8 cellular contexts compared by ENCODE assay signal in the genomic region with DNA sequence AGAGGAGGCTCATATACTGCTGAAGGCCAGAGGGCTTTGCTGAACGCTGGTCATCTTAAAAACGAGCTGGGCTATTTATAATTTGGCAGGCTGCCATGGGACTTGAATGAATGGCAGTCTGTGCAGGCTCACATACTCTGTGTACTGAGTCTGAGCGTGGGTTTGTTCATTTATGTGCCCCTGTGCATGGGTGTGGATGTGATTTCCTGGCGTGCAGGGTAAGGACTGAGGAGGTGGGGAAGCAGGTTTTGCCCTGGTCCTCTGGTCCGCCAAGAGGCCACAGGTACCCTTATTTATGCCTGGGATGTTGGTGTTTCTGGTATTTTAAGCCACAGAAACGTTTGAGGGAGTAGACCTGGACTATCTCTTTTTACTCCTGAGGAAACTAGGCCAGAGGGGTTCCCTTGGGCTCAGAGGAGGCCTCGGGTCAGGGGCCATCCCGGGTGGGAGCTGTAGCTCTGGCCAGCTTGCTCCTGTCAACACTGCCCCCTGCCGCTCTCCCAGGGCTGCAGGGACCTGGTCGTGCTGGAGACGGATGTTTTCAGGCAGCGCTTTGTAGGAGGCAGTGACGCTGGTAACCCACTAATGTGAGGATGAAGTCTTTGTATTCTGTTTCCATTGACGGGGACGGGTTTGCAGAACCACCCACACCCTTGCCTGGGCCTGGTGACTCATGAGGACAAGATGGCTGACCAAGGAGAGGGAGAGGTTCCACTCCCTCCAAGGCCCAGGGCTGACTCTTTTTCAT.
DNase-seq lines count a peak whose midpoint lies in the region; ATAC-seq and TF ChIP-seq lines count a peak whose summit lies in the region.

No MANE protein-coding gene starts in this region.

- peaks cover 0 to 3% of the 10 kb centered on the region in 2 donors for H3K9me3 Mint-ChIP-seq in activated naive CD4-positive, alpha-beta T cell treated with anti-CD3 and anti-CD28 coated beads, Interleukin-2, amount 50 U/mL, for 72 hours

- H3K9ac ChIP-seq in parathyroid adenoma = no peak overlapping the region

- H3K36me3 ChIP-seq in SJSA1 (peaks cover 9% of the 10 kb centered on the region; the same call in 1 of the 2 replicates), parathyroid adenoma (ENCODE audit: control insufficient read depth, insufficient read depth, low read length) (no peaks in the 10 kb centered on the region), thymus (ENCODE audit: control insufficient read depth, insufficient read depth) (peaks cover 5% of the 10 kb centered on the region)

- peak; percentile 36 for ATAC-seq in HG03520 (IDR thresholded peaks at IDR 0.05; ENCODE audit: unreplicated experiment)
- ATAC-seq in activated naive CD4-positive, alpha-beta T cell treated with anti-CD3 and anti-CD28 coated beads, Interleukin-2, amount 50 U/mL, for 72 hours = peak; percentile 92 to 94

- H3K27me3 ChIP-seq in SJSA1 (replicated peaks) (no peaks in the 10 kb centered on the region), parathyroid adenoma (ENCODE audit: control insufficient read depth, insufficient read depth, low read length) (no peaks in the 10 kb centered on the region), thymus (ENCODE audit: control insufficient read depth, insufficient read depth) (no peaks in the 10 kb centered on the region)

- H3K4me1 ChIP-seq in SJSA1 (replicated peaks) = peaks cover 56% of the 10 kb centered on the region
- H3K4me1 ChIP-seq in parathyroid adenoma = peaks cover 49% of the 10 kb centered on the region
- H3K4me1 ChIP-seq in thymus (ENCODE audit: control insufficient read depth, insufficient read depth, low read length) = peaks cover 90% of the 10 kb centered on the region

- DNase-seq in GM10266 (ENCODE audit: extremely low spot score) = peak; percentile 73
- DNase-seq in SJSA1 (ENCODE audit: low read depth in 1 of 2, low spot score in 2 of 2) = peak; percentile 89 to 94
- DNase-seq in activated naive CD4-positive, alpha-beta T cell treated with anti-CD3 and anti-CD28 coated beads, Interleukin-2, amount 50 U/mL, for 72 hours (ENCODE audit: low spot score in 2 of 2) = peak; percentile 80 to 92
- DNase-seq in germinal center (ENCODE audit: low spot score) = peak; percentile 27
- no peak for DNase-seq in Kasumi-1 (lab: John Stamatoyannopoulos, UW)

- H3K4me3 ChIP-seq in SJSA1 (no peak overlapping the region), parathyroid adenoma (ENCODE audit: low read depth, low read length) (no peak overlapping the region), thymus (ENCODE audit: low read length) (no peak overlapping the region)

- H3K36me3 Mint-ChIP-seq in activated naive CD4-positive, alpha-beta T cell treated with anti-CD3 and anti-CD28 coated beads, Interleukin-2, amount 50 U/mL, for 72 hours = peaks cover 12 to 18% of the 10 kb centered on the region in 2 donors

- no peak overlapping the region for H2AFZ ChIP-seq in parathyroid adenoma

- H3K9me3 ChIP-seq in SJSA1 (replicated peaks) (no peaks in the 10 kb centered on the region), parathyroid adenoma (ENCODE audit: control insufficient read depth, low read length) (no peaks in the 10 kb centered on the region), thymus (ENCODE audit: control insufficient read depth) (peaks cover 1% of the 10 kb centered on the region)

- 24% methylated on average over 15 of the region's 15 CpGs for WGBS in thymus

- peaks cover 87% of the 10 kb centered on the region for H3K79me2 ChIP-seq in parathyroid adenoma

- H3K27ac ChIP-seq in SJSA1 = peak overlapping the region; percentile 76
- H3K27ac ChIP-seq in parathyroid adenoma = peak overlapping the region; percentile 48
- H3K27ac ChIP-seq in thymus (ENCODE audit: low read depth) = peak overlapping the region; percentile 93

- peak; percentile 59 for TF ChIP-seq CTCF in GM10266 (IDR thresholded peaks at IDR 0.05; ENCODE audit: control insufficient read depth, insufficient read depth, low read depth, missing control alignments)
- no peak for TF ChIP-seq CTCF in parathyroid adenoma (IDR thresholded peaks at IDR 0.05)

- H3K27ac Mint-ChIP-seq in activated naive CD4-positive, alpha-beta T cell treated with anti-CD3 and anti-CD28 coated beads, Interleukin-2, amount 50 U/mL, for 72 hours = peak overlapping the region; percentile 99

- H3K4me2 ChIP-seq in parathyroid adenoma (ENCODE audit: low read length) = no peak overlapping the region

Comparison
In these comparisons a context has a peak if more than half of its experiments do, and no peak if none do; other contexts are left out.
1. DNase-seq: peak in GM10266 (single experiment), SJSA1 (2 of 2), activated naive CD4-positive, alpha-beta T cell treated with anti-CD3 and anti-CD28 coated beads, Interleukin-2, amount 50 U/mL, for 72 hours (2 of 2) and germinal center (single experiment); none in Kasumi-1 (0 of 2).
2. Peak in every context shown above with its lines, with median percentiles within 50 percentile points of each other: H3K27ac ChIP-seq.